ENCODE assay signal across 8 cellular contexts in genomic region chr7:77121860-77122681, GRCh38. TPM values are rescaled to one million over a fixed set of nuclear protein-coding genes. Genes with fewer than 3 reads are reported as not detected.
DNase-seq lines count a peak whose midpoint lies in the region; ATAC-seq and TF ChIP-seq lines count a peak whose summit lies in the region.
"Not testable (repeated sequence)": the region's sequence is repeated elsewhere in the genome, so short reads cannot be mapped to it uniquely, and the experiment has no call there.

TSS of gene CCDC146 (plus strand) at chr7:77122615. CDS start at chr7:77167669, 45,054 bp downstream.

- H3K4me3 ChIP-seq in GM12865 (ENCODE audit: low read depth, low read length): peak within 1 kb of the TSS; percentile 88
- peak within 1 kb of the TSS; percentile 80 for H3K4me3 ChIP-seq in ovary
- H3K4me3 ChIP-seq in thoracic aorta: peak within 1 kb of the TSS; percentile 90

- TF ChIP-seq EP300 in ovary (IDR thresholded peaks at IDR 0.05): not testable (repeated sequence)

- intact Hi-C loops in Right ventricle myocardium superior (cut with DNase I); ovary (cut with DNase I): not testable (repeated sequence)

- H3K27me3 ChIP-seq in ovary; thoracic aorta (replicated peaks; ENCODE audit: insufficient read depth): not testable (repeated sequence)

- not testable (repeated sequence) for H3K4me1 ChIP-seq in ovary (ENCODE audit: insufficient read depth)
- peaks cover 8 to 14% of the 10 kb centered on the region in 2 donors for H3K4me1 ChIP-seq in thoracic aorta (ENCODE audit: control insufficient read depth in 1 of 2, low read depth in 2 of 2)

- ATAC-seq in HG02840 (IDR thresholded peaks at IDR 0.05; ENCODE audit: low FRiP score, unreplicated experiment) (peak; percentile 98), Right ventricle myocardium superior (ENCODE audit: poor library complexity) (peak; percentile 97), thoracic aorta (ENCODE audit: insufficient number of reproducible peaks, low FRiP score, low read depth) (peak; percentile 98)

- H3K9me3 ChIP-seq in ovary, thoracic aorta: not testable (repeated sequence)

- not testable (repeated sequence) for TF ChIP-seq POLR2A in ovary (IDR thresholded peaks at IDR 0.05)

- WGBS in ovary, 3 donors: 0 to 1% (median 0%) methylated on average over 25 to 50 of the region's 50 CpGs

- not testable (repeated sequence) for TF ChIP-seq CTCF in GM12865 (IDR thresholded peaks at IDR 0.05; ENCODE audit: insufficient read depth, low read depth, low read length, missing control alignments); ovary (IDR thresholded peaks at IDR 0.05); thoracic aorta (IDR thresholded peaks at IDR 0.05)

- DNase-seq in GM12865 (ENCODE audit: low read depth) (peak; percentile 99), NCI-H1417 treated with DMSO at 0.1 percent for 48 hours (lab: John Stamatoyannopoulos, UW) (peak; percentile 84), SW 1271 (lab: John Stamatoyannopoulos, UW) (peak; percentile 97 to 99), Right ventricle myocardium superior (peak; percentile 98), ovary (peak; percentile 96 to 99 (median 98)), thoracic aorta (ENCODE audit: low spot score) (peak; percentile 98)
- peak; percentile 85 for DNase-seq in activated naive CD8-positive, alpha-beta T cell treated with anti-CD3 and anti-CD28 coated beads, Interleukin-2, amount 50 U/mL, for 16 hours (ENCODE audit: low read depth, low spot score)

- not testable (repeated sequence) for H3K36me3 ChIP-seq in ovary, thoracic aorta

- H3K27ac ChIP-seq in ovary: peak within 1 kb of the TSS; percentile 38 to 58
- peak within 1 kb of the TSS; percentile 22 to 66 for H3K27ac ChIP-seq in thoracic aorta

RNA-seq across cellular contexts. Expression of gene CCDC146, which starts in this region (rescaled TPM):
- total RNA-seq in Right ventricle myocardium superior: 13.5 TPM
- total RNA-seq in ovary: 10 to 100 TPM in 6 of 7 donors, 1 to 10 TPM in 1; 7.2 to 44.6 (median 14.8) TPM
- polyA plus RNA-seq in ovary: 1 to 10 TPM; 5.3 to 6.8 TPM
- 10 to 100 TPM; 11.8 to 12.1 TPM for total RNA-seq in thoracic aorta

Comparison
In these comparisons a context has a peak if more than half of its experiments do, and no peak if none do; other contexts are left out.
1. Peak in every context shown above with its lines: DNase-seq, ATAC-seq, H3K4me3 ChIP-seq and H3K27ac ChIP-seq.